Comparison of ENCODE assay signal across 1 cellular context in the genomic region with DNA sequence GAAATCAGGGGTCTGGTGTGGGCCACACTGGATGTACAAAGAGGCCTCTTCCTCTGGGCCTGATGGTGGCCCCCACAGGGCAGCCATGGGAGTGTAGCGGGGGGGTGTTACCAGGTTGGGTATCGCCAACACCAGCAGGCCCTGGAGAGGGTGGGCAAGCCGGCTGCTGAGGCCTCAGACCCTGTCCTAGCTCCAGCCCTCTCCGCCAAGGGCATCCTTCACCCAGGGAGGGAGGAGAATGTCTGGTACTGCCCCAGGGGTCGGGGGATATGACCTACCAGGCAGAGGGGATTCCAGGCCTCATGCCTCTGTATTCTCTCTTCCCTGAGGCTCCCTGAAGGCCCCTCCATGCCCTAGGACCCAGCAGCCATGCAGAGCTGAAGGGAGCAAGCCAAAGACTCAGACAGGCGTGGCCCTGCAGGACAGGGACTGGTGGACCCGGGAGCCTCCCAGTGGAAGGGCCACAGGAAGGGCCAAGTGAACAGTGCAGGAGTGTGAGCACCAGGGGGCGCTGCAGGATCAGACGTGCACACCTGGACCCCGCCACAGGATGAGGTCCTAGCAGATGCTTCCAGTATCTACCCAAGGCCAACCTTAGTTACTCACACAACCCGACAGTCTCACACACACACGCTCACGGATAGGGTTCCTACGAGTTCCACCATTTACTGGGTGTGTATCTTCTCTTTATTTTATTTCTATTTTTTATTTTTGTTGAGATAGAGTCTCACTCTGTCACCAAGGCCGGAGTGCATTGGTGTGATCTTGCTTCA.
TF ChIP-seq lines count a peak whose summit lies in the region.

No MANE protein-coding gene starts in this region.

TF ChIP-seq in HepG2, 621 proteins besides CTCF, POLR2A, EP300 and RAD21 (continued from another document and continues in another):
- TF ChIP-seq USF2 (IDR thresholded peaks at IDR 0.05; ENCODE audit: low read depth, low read length), result no peak
- TF ChIP-seq USF2 (CRISPR knock-in tag; IDR thresholded peaks at IDR 0.05; ENCODE audit: borderline replicate concordance), result peak; percentile 46; the same call in 1 of the 2 replicates
- TF ChIP-seq ZNF446 (CRISPR knock-in tag; IDR thresholded peaks at IDR 0.05), result no peak
- TF ChIP-seq RFX5 (IDR thresholded peaks at IDR 0.05; ENCODE audit: low read depth, low read length), result 0 out of 2 replicates have a peak, but pooled peaks have one; percentile 10
- 0 out of 2 replicates have a peak, but pooled peaks have one; percentile 55 for TF ChIP-seq MXD4 (CRISPR knock-in tag; IDR thresholded peaks at IDR 0.05)
- peak; percentile 79 for TF ChIP-seq TBX2 (CRISPR knock-in tag; IDR thresholded peaks at IDR 0.05; ENCODE audit: borderline replicate concordance)
- peak; percentile 69; the same call in 1 of the 2 replicates for TF ChIP-seq ZNF431 (CRISPR knock-in tag; IDR thresholded peaks at IDR 0.05; ENCODE audit: borderline replicate concordance, low read depth)
- no peak for TF ChIP-seq MAFF (IDR thresholded peaks at IDR 0.05; ENCODE audit: low read depth, low read length)
- TF ChIP-seq, protein P1, sequence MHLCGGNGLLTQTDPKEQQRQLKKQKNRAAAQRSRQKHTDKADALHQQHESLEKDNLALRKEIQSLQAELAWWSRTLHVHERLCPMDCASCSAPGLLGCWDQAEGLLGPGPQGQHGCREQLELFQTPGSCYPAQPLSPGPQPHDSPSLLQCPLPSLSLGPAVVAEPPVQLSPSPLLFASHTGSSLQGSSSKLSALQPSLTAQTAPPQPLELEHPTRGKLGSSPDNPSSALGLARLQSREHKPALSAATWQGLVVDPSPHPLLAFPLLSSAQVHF (CRISPR knock-in tag; IDR thresholded peaks at IDR 0.05), result no peak
- TF ChIP-seq PTBP1 (IDR thresholded peaks at IDR 0.05; ENCODE audit: low read depth, low read length, poor library complexity, severe bottlenecking), result no peak
- TF ChIP-seq HDAC2 (CRISPR knock-in tag; IDR thresholded peaks at IDR 0.05), result peak; percentile 78
- TF ChIP-seq ZNF788 (CRISPR knock-in tag; IDR thresholded peaks at IDR 0.05; ENCODE audit: borderline replicate concordance), result peak; percentile 90
- no peak for TF ChIP-seq FOXM1 (CRISPR knock-in tag; IDR thresholded peaks at IDR 0.05)
- TF ChIP-seq, protein P2, sequence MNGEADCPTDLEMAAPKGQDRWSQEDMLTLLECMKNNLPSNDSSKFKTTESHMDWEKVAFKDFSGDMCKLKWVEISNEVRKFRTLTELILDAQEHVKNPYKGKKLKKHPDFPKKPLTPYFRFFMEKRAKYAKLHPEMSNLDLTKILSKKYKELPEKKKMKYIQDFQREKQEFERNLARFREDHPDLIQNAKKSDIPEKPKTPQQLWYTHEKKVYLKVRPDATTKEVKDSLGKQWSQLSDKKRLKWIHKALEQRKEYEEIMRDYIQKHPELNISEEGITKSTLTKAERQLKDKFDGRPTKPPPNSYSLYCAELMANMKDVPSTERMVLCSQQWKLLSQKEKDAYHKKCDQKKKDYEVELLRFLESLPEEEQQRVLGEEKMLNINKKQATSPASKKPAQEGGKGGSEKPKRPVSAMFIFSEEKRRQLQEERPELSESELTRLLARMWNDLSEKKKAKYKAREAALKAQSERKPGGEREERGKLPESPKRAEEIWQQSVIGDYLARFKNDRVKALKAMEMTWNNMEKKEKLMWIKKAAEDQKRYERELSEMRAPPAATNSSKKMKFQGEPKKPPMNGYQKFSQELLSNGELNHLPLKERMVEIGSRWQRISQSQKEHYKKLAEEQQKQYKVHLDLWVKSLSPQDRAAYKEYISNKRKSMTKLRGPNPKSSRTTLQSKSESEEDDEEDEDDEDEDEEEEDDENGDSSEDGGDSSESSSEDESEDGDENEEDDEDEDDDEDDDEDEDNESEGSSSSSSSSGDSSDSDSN (CRISPR knock-in tag; IDR thresholded peaks at IDR 0.05), result peak; percentile 70; the same call in 1 of the 2 replicates
- no peak for TF ChIP-seq ZBTB8A (CRISPR knock-in tag; IDR thresholded peaks at IDR 0.05; ENCODE audit: borderline replicate concordance, low read depth)
- peak; percentile 53; the same call in 1 of the 2 replicates for TF ChIP-seq HIC2 (CRISPR knock-in tag; IDR thresholded peaks at IDR 0.05; ENCODE audit: low read depth)
- TF ChIP-seq HNF4G (IDR thresholded peaks at IDR 0.05; ENCODE audit: borderline replicate concordance, low read depth, low read length), result no peak
- 0 out of 2 replicates have a peak, but pooled peaks have one; percentile 23 for TF ChIP-seq HNF4G (CRISPR knock-in tag; IDR thresholded peaks at IDR 0.05; ENCODE audit: borderline replicate concordance, low read depth)
- peak; percentile 77; the same call in 1 of the 2 replicates for TF ChIP-seq ZNF792 (CRISPR knock-in tag; IDR thresholded peaks at IDR 0.05)
- TF ChIP-seq ZFP91 (CRISPR knock-in tag; IDR thresholded peaks at IDR 0.05; ENCODE audit: borderline replicate concordance), result peak; percentile 82
- no peak for TF ChIP-seq ZNF563 (CRISPR knock-in tag; IDR thresholded peaks at IDR 0.05)
- TF ChIP-seq ZNF850 (CRISPR knock-in tag; conservative IDR thresholded peaks at IDR 0.05), result no peak
- TF ChIP-seq, protein P3, sequence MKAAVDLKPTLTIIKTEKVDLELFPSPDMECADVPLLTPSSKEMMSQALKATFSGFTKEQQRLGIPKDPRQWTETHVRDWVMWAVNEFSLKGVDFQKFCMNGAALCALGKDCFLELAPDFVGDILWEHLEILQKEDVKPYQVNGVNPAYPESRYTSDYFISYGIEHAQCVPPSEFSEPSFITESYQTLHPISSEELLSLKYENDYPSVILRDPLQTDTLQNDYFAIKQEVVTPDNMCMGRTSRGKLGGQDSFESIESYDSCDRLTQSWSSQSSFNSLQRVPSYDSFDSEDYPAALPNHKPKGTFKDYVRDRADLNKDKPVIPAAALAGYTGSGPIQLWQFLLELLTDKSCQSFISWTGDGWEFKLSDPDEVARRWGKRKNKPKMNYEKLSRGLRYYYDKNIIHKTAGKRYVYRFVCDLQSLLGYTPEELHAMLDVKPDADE (CRISPR knock-in tag; IDR thresholded peaks at IDR 0.05), result no peak
- TF ChIP-seq PAXIP1 (CRISPR knock-in tag; conservative IDR thresholded peaks at IDR 0.05), result peak; percentile 39; the same call in 1 of the 2 replicates
- TF ChIP-seq, protein P4, sequence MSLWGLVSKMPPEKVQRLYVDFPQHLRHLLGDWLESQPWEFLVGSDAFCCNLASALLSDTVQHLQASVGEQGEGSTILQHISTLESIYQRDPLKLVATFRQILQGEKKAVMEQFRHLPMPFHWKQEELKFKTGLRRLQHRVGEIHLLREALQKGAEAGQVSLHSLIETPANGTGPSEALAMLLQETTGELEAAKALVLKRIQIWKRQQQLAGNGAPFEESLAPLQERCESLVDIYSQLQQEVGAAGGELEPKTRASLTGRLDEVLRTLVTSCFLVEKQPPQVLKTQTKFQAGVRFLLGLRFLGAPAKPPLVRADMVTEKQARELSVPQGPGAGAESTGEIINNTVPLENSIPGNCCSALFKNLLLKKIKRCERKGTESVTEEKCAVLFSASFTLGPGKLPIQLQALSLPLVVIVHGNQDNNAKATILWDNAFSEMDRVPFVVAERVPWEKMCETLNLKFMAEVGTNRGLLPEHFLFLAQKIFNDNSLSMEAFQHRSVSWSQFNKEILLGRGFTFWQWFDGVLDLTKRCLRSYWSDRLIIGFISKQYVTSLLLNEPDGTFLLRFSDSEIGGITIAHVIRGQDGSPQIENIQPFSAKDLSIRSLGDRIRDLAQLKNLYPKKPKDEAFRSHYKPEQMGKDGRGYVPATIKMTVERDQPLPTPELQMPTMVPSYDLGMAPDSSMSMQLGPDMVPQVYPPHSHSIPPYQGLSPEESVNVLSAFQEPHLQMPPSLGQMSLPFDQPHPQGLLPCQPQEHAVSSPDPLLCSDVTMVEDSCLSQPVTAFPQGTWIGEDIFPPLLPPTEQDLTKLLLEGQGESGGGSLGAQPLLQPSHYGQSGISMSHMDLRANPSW (CRISPR knock-in tag; IDR thresholded peaks at IDR 0.05; ENCODE audit: borderline replicate concordance), result no peak
- TF ChIP-seq RORA (CRISPR knock-in tag; IDR thresholded peaks at IDR 0.05), result no peak
- no peak for TF ChIP-seq E2F1 (CRISPR knock-in tag; IDR thresholded peaks at IDR 0.05)
- TF ChIP-seq ZNF326 (CRISPR knock-in tag; IDR thresholded peaks at IDR 0.05; ENCODE audit: borderline replicate concordance), result no peak
- 0 out of 2 replicates have a peak, but pooled peaks have one; percentile 47 for TF ChIP-seq ZNF337 (CRISPR knock-in tag; IDR thresholded peaks at IDR 0.05; ENCODE audit: borderline replicate concordance, low read depth)
- no peak for TF ChIP-seq KLF6 (CRISPR knock-in tag; IDR thresholded peaks at IDR 0.05)
